Comparison of ENCODE assay signal across 1 cellular context in the genomic region with DNA sequence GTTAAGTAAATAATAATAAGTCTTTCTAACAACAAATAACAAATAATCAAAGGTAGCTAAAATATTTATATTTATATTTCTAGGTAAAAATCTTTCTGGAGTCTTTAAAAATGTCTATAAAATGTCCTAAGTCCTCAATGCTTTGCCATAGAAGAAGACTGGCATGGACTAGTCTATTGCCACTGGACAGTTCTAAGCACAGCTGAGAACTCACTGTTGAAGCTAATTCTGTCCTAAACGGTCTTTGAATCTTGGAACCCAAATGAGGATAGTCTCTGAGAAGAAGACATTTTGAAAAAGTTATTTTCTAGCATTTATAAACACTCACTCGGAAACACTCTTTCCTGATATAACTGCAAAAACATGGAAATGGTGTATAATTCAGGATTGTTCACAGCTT.
TF ChIP-seq lines count a peak whose summit lies in the region.

No MANE protein-coding gene starts in this region.

TF ChIP-seq in HEK293T, 16 proteins besides CTCF, POLR2A, EP300 and RAD21 (continued from another document):
- TF ChIP-seq, protein P1, sequence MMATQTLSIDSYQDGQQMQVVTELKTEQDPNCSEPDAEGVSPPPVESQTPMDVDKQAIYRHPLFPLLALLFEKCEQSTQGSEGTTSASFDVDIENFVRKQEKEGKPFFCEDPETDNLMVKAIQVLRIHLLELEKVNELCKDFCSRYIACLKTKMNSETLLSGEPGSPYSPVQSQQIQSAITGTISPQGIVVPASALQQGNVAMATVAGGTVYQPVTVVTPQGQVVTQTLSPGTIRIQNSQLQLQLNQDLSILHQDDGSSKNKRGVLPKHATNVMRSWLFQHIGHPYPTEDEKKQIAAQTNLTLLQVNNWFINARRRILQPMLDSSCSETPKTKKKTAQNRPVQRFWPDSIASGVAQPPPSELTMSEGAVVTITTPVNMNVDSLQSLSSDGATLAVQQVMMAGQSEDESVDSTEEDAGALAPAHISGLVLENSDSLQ (IDR thresholded peaks at IDR 0.05) = no peak
- no peak for TF ChIP-seq CTBP1 (IDR thresholded peaks at IDR 0.05; ENCODE audit: borderline replicate concordance)
- TF ChIP-seq FOXK2 (IDR thresholded peaks at IDR 0.05) = no peak
- no peak for TF ChIP-seq FOXM1 (IDR thresholded peaks at IDR 0.05; ENCODE audit: borderline replicate concordance)
